ENCODE assay signal across 8 cellular contexts in the genomic region with DNA sequence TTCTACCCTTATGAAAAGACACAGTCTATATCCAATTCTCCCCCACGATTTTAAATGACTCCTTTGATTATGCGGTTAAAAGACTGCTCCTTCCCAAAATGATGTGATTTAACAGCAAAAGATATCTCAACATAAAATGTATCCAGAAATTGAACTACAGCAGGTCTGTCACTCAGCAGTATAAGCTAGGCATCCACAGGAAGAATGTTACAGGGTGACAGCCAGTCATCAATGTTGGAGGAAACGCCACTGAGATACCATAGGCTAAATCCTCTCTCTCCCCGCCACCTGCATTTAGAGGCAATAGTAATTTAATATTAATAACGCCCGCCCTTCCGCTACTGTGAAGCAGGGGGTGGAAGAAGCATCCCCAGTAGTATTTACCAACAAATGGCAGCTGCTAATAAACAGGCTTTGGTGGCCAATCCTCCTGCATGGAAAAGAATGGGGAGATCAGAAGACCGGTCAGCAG. TPM values are rescaled to one million over a fixed set of nuclear protein-coding genes. Genes with fewer than 3 reads are reported as not detected.
DNase-seq lines count a peak whose midpoint lies in the region; ATAC-seq and FAIRE-seq lines count a peak whose summit lies in the region.

No MANE protein-coding gene starts in this region.

- peak overlapping the region; percentile 89 for H3K4me3 ChIP-seq in Jurkat, Clone E6-1 (ENCODE audit: low read length)
- peak overlapping the region; percentile 89 to 99 (median 94) for H3K4me3 ChIP-seq in skin epidermis

- ATAC-seq in GM19463 (IDR thresholded peaks at IDR 0.05; ENCODE audit: unreplicated experiment) = peak; percentile 0

- FAIRE-seq in GM19239 (lab: Jason Lieb, UNC) = no peak

- H3K27ac ChIP-seq in epithelial cell of prostate (peak overlapping the region; percentile 71), skin epidermis (peak overlapping the region; percentile 31 to 98 (median 88))

- no peak for DNase-seq in Jurkat, Clone E6-1 (ENCODE audit: low read depth, low spot score)
- DNase-seq in epithelial cell of prostate (ENCODE audit: low read depth, low spot score) = no peak
- DNase-seq in GF-D8 (lab: John Stamatoyannopoulos, UW) = no peak
- DNase-seq in GM19239 (ENCODE audit: insufficient read length, low spot score) = no peak
- DNase-seq in pons (ENCODE audit: low spot score) = no peak
- DNase-seq in effector CD4-positive, alpha-beta T cell = no peak

RNA-seq across cellular contexts. Expression of a gene that starts 0.6 kb away (rescaled TPM):
- polyA plus RNA-seq in Jurkat, Clone E6-1 (2012; ENCODE audit: insufficient read depth, insufficient read length) = 54.2 TPM

RNA-seq across cellular contexts. Expression of a gene that starts 0.8 kb away (rescaled TPM):
- 19.3 TPM for polyA plus RNA-seq in Jurkat, Clone E6-1 (2012; ENCODE audit: insufficient read depth, insufficient read length)

RNA-seq across cellular contexts. Expression of a gene that starts 25.3 kb away (rescaled TPM):
- not detected for polyA plus RNA-seq in Jurkat, Clone E6-1 (2012; ENCODE audit: insufficient read depth, insufficient read length)
